Comparison of ENCODE assay signal across 16 cellular contexts in genomic region chr3:179234244-179234643, GRCh38.
"Had no signal": no experiment of that assay in that cellular context is flagged by ENCODE, and none has a peak within 500 bp of the region (broad histone marks: within the 10 kb centered on the region; RNA-seq: fewer than 3 reads in every experiment).

No MANE protein-coding gene starts in this region.

- H3K4me2 ChIP-seq: hepatocyte had no signal

- DNase-seq: activated naive CD4-positive, alpha-beta T cell treated with anti-CD3 and anti-CD28 coated beads for 36 hours; body of pancreas; endodermal cell; left ventricle myocardium superior; nephron progenitor cell; spleen; stimulated activated naive CD4-positive, alpha-beta T cell treated with Interleukin-2 at 50 U/mL for 16 hours; T-cell; T1000; upper lobe of left lung had no signal

- H3K4me1 ChIP-seq: body of pancreas, prostate gland, upper lobe of left lung had no signal

- ATAC-seq: activated T-helper 17 cell treated with anti-CD3 and anti-CD28 coated beads, Interleukin-2, amount 50 U/mL, for 72 hours; body of pancreas; esophagus mucosa; left ventricle myocardium superior; sciatic nerve; T-cell had no signal

- H3K79me2 ChIP-seq: hepatocyte had no signal

- H3K27ac ChIP-seq: body of pancreas, hepatocyte, prostate gland, spleen, upper lobe of left lung, VCaP had no signal

- H2AFZ ChIP-seq: hepatocyte had no signal

- H3K9me3 ChIP-seq: body of pancreas, prostate gland, spleen, upper lobe of left lung had no signal

- H3K4me3 ChIP-seq: body of pancreas, hepatocyte, prostate gland, spleen, upper lobe of left lung had no signal

- H3K27me3 ChIP-seq: body of pancreas, hepatocyte, spleen, upper lobe of left lung had no signal

- H3K36me3 ChIP-seq: prostate gland had no signal
